ENCODE assay signal across 1 cellular context in the genomic region with DNA sequence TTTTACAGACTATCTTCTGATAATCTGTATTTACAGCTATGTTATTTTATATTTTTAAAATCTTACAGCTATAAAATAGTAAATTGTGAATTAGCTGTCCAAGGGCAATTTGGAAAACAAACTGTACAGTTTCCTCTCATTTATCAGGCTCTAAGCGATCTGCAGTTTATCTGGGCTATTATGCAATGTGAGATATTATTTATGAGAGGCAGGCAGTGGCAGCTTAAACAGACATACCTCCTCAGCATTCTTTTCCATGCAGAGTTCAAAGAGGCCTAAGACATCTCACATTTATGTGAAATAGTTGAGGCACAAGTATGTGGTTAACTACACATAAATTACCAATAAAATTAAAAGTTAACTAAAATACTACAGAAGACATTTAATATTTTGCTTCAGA.
TF ChIP-seq lines count a peak whose summit lies in the region.

No MANE protein-coding gene starts in this region.

TF ChIP-seq in GM12878, 131 proteins besides CTCF, POLR2A, EP300 and RAD21:
- TF ChIP-seq GATAD2B (conservative IDR thresholded peaks at IDR 0.05; ENCODE audit: low read depth) (no peak), EZH2 (IDR thresholded peaks at IDR 0.05; ENCODE audit: borderline replicate concordance, control insufficient read depth, low read depth, low read length) (no peak), TAF1 (IDR thresholded peaks at IDR 0.05; ENCODE audit: borderline replicate concordance, low read depth, low read length) (no peak), SREBF2 (IDR thresholded peaks at IDR 0.05; ENCODE audit: low read length) (no peak), POLR2AphosphoS2 (IDR thresholded peaks at IDR 0.05; ENCODE audit: low read depth, low read length) (no peak), HDAC2 (IDR thresholded peaks at IDR 0.05) (no peak), RFX5 (IDR thresholded peaks at IDR 0.05; ENCODE audit: low read depth, low read length) (no peak), SPI1 (IDR thresholded peaks at IDR 0.05; ENCODE audit: borderline replicate concordance, insufficient read depth, low read depth, low read length) (no peak), CHD1 (IDR thresholded peaks at IDR 0.05; ENCODE audit: low read depth, low read length) (no peak), RAD51 (IDR thresholded peaks at IDR 0.05) (no peak), SIN3A (IDR thresholded peaks at IDR 0.05; ENCODE audit: low read depth, low read length) (no peak), IKZF2 (IDR thresholded peaks at IDR 0.05) (no peak)
- TF ChIP-seq, protein P1, sequence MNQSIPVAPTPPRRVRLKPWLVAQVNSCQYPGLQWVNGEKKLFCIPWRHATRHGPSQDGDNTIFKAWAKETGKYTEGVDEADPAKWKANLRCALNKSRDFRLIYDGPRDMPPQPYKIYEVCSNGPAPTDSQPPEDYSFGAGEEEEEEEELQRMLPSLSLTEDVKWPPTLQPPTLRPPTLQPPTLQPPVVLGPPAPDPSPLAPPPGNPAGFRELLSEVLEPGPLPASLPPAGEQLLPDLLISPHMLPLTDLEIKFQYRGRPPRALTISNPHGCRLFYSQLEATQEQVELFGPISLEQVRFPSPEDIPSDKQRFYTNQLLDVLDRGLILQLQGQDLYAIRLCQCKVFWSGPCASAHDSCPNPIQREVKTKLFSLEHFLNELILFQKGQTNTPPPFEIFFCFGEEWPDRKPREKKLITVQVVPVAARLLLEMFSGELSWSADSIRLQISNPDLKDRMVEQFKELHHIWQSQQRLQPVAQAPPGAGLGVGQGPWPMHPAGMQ (IDR thresholded peaks at IDR 0.05; ENCODE audit: borderline replicate concordance), result no peak
- TF ChIP-seq, protein P2, sequence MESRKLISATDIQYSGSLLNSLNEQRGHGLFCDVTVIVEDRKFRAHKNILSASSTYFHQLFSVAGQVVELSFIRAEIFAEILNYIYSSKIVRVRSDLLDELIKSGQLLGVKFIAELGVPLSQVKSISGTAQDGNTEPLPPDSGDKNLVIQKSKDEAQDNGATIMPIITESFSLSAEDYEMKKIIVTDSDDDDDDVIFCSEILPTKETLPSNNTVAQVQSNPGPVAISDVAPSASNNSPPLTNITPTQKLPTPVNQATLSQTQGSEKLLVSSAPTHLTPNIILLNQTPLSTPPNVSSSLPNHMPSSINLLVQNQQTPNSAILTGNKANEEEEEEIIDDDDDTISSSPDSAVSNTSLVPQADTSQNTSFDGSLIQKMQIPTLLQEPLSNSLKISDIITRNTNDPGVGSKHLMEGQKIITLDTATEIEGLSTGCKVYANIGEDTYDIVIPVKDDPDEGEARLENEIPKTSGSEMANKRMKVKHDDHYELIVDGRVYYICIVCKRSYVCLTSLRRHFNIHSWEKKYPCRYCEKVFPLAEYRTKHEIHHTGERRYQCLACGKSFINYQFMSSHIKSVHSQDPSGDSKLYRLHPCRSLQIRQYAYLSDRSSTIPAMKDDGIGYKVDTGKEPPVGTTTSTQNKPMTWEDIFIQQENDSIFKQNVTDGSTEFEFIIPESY (IDR thresholded peaks at IDR 0.05), result no peak
- TF ChIP-seq, protein P3, sequence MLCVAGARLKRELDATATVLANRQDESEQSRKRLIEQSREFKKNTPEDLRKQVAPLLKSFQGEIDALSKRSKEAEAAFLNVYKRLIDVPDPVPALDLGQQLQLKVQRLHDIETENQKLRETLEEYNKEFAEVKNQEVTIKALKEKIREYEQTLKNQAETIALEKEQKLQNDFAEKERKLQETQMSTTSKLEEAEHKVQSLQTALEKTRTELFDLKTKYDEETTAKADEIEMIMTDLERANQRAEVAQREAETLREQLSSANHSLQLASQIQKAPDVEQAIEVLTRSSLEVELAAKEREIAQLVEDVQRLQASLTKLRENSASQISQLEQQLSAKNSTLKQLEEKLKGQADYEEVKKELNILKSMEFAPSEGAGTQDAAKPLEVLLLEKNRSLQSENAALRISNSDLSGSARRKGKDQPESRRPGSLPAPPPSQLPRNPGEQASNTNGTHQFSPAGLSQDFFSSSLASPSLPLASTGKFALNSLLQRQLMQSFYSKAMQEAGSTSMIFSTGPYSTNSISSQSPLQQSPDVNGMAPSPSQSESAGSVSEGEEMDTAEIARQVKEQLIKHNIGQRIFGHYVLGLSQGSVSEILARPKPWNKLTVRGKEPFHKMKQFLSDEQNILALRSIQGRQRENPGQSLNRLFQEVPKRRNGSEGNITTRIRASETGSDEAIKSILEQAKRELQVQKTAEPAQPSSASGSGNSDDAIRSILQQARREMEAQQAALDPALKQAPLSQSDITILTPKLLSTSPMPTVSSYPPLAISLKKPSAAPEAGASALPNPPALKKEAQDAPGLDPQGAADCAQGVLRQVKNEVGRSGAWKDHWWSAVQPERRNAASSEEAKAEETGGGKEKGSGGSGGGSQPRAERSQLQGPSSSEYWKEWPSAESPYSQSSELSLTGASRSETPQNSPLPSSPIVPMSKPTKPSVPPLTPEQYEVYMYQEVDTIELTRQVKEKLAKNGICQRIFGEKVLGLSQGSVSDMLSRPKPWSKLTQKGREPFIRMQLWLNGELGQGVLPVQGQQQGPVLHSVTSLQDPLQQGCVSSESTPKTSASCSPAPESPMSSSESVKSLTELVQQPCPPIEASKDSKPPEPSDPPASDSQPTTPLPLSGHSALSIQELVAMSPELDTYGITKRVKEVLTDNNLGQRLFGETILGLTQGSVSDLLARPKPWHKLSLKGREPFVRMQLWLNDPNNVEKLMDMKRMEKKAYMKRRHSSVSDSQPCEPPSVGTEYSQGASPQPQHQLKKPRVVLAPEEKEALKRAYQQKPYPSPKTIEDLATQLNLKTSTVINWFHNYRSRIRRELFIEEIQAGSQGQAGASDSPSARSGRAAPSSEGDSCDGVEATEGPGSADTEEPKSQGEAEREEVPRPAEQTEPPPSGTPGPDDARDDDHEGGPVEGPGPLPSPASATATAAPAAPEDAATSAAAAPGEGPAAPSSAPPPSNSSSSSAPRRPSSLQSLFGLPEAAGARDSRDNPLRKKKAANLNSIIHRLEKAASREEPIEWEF (IDR thresholded peaks at IDR 0.05; ENCODE audit: insufficient replicate concordance, low read depth, low read length), result no peak
